ENCODE assay signal across 12 cellular contexts in the genomic region with DNA sequence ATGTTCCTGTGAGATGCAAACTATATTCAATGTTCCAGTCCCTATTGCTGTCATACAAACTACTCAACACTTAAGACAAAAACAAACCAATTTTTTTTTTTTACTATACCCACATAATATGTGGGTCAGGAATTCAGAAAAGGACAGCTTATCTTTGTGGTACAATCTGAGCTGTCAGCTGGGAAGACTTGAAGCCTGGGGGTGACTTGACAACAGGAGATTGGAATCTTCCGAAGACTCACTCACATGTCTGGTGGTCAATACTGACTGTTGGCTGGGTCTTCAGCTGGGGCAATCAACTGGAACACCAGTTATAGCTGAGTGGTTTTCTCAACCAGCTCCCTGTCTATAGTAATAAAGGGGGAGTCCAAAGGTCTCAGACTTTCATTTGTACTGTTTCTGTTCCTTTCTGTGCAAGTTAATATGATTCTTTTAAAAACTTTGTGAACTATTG.
A peak's percentile ranks its signal among the peaks of the same experiment; 100 is the strongest.
DNase-seq lines count a peak whose midpoint lies in the region; ATAC-seq and TF ChIP-seq lines count a peak whose summit lies in the region.
"Had no signal": no experiment of that assay in that cellular context is flagged by ENCODE, and none has a peak within 500 bp of the region (broad histone marks: within the 10 kb centered on the region; RNA-seq: fewer than 3 reads in every experiment).

No MANE protein-coding gene starts in this region.

- no peaks in the 10 kb centered on the region for H3K79me1 ChIP-seq in trophoblast cell (ENCODE audit: low read length)

- no peak overlapping the region for H4K91ac ChIP-seq in trophoblast cell (ENCODE audit: low read depth, low read length)

- H4K8ac ChIP-seq in trophoblast cell (ENCODE audit: low read depth, low read length): no peak overlapping the region

- H3K27me3 ChIP-seq in trophoblast cell (ENCODE audit: insufficient read depth, low read length) (no peaks in the 10 kb centered on the region), testis (no peaks in the 10 kb centered on the region)
- H3K27me3 ChIP-seq: neutrophil had no signal

- no peak overlapping the region for H3K27ac ChIP-seq in trophoblast cell (ENCODE audit: low read depth, low read length)
- H3K27ac ChIP-seq in testis: no peak overlapping the region
- H3K27ac ChIP-seq: neutrophil had no signal

- whole genome bisulfite sequencing in trophoblast cell (ENCODE audit: extremely low coverage, insufficient coverage, insufficient read length): no CpG with 5 or more reads among the region's 1 CpG
- 83 to 94% methylated on average over 1 of the region's 1 CpG for WGBS in testis, 2 donors

- peaks cover 0 to 3% of the 10 kb centered on the region in 2 experiments for H3K4me1 ChIP-seq in trophoblast cell (ENCODE audit: control insufficient read depth in 1 of 2, insufficient read depth in 2 of 2, low read length in 2 of 2)
- peaks cover 20% of the 10 kb centered on the region for H3K4me1 ChIP-seq in testis

- no peak overlapping the region for H4K12ac ChIP-seq in trophoblast cell (ENCODE audit: low read depth, low read length)

- H3K36me3 ChIP-seq in trophoblast cell (ENCODE audit: control insufficient read depth in 1 of 2, insufficient read depth in 2 of 2, low read length in 2 of 2) (no peaks in the 10 kb centered on the region), testis (ENCODE audit: low read depth, missing control alignments) (no peaks in the 10 kb centered on the region)
- H3K36me3 ChIP-seq: neutrophil had no signal

- H3K23ac ChIP-seq in trophoblast cell (ENCODE audit: low read length): no peak overlapping the region

- no peaks in the 10 kb centered on the region for H3K79me2 ChIP-seq in trophoblast cell (ENCODE audit: control insufficient read depth, insufficient read depth, low read length, poor library complexity)

- H3K9ac ChIP-seq in trophoblast cell (ENCODE audit: low read length): no peak overlapping the region

- TF ChIP-seq POLR2A in testis (IDR thresholded peaks at IDR 0.05): no peak

- no peak for TF ChIP-seq CTCF in testis (IDR thresholded peaks at IDR 0.05)

- no peak overlapping the region for H2BK120ac ChIP-seq in trophoblast cell (ENCODE audit: insufficient read depth, low read length, poor library complexity)

- no peak overlapping the region for H2AK5ac ChIP-seq in trophoblast cell (ENCODE audit: low read length)

- intact Hi-C loops in testis (cut with DNase I; ENCODE audit: low total_unique reads): no loop called here

- H2AFZ ChIP-seq in trophoblast cell (ENCODE audit: insufficient read depth, low read length, poor library complexity): no peak overlapping the region

- ATAC-seq in GM18909 (IDR thresholded peaks at IDR 0.05; ENCODE audit: poor library complexity, unreplicated experiment): peak; percentile 90
- ATAC-seq in HG02571 (IDR thresholded peaks at IDR 0.05; ENCODE audit: unreplicated experiment): peak; percentile 87
- ATAC-seq in HG03432 (IDR thresholded peaks at IDR 0.05; ENCODE audit: unreplicated experiment): peak; percentile 93
- ATAC-seq: activated CD4-positive, alpha-beta T cell treated with anti-CD3 and anti-CD28 coated beads for 36 hours; activated naive CD8-positive, alpha-beta T cell treated with anti-CD3 and anti-CD28 coated beads, Interleukin-2, amount 50 U/mL, for 24 hours had no signal

- H2BK5ac ChIP-seq in trophoblast cell (ENCODE audit: low read depth, low read length, poor library complexity): no peak overlapping the region

- no peak overlapping the region for H3K4ac ChIP-seq in trophoblast cell (ENCODE audit: low read depth, low read length)

- H3K18ac ChIP-seq in trophoblast cell (ENCODE audit: low read length): no peak overlapping the region

- no peak overlapping the region for H3K4me2 ChIP-seq in trophoblast cell (ENCODE audit: low read length)

- H3K14ac ChIP-seq in trophoblast cell (ENCODE audit: low read length): no peak overlapping the region

- DNase-seq in trophoblast cell (peak; percentile 11 to 42), NCI-H187 treated with DMSO at 0.1 percent for 48 hours (lab: John Stamatoyannopoulos, UW) (no peak), NCI-H2227 treated with DMSO at 0.1 percent for 48 hours (lab: John Stamatoyannopoulos, UW) (no peak), testis (no peak)
- DNase-seq in activated CD4-positive, alpha-beta T cell treated with anti-CD3 and anti-CD28 coated beads, Interleukin-2, amount 50 U/mL, for 4 hours: no peak
- DNase-seq: activated CD4-positive, alpha-beta T cell treated with anti-CD3 and anti-CD28 coated beads for 36 hours; activated naive CD8-positive, alpha-beta T cell treated with anti-CD3 and anti-CD28 coated beads, Interleukin-2, amount 50 U/mL, for 24 hours; effector memory CD4-positive, alpha-beta T cell had no signal

- H3K9me3 ChIP-seq in trophoblast cell (ENCODE audit: insufficient read depth, low read depth, low read length) (no peaks in the 10 kb centered on the region), testis (no peaks in the 10 kb centered on the region)
- H3K9me3 ChIP-seq: neutrophil had no signal

- H3K4me3 ChIP-seq in trophoblast cell (ENCODE audit: low read depth, low read length): no peak overlapping the region
- H3K4me3 ChIP-seq in testis: no peak overlapping the region

- no peak overlapping the region for H2BK12ac ChIP-seq in trophoblast cell (ENCODE audit: low read length)

Comparison
In these comparisons a context has a peak if more than half of its experiments do, and no peak if none do; other contexts are left out.
1. DNase-seq: peak in trophoblast cell (2 of 2); none in NCI-H187 treated with DMSO at 0.1 percent for 48 hours (single experiment), activated CD4-positive, alpha-beta T cell treated with anti-CD3 and anti-CD28 coated beads, Interleukin-2, amount 50 U/mL, for 4 hours (0 of 2), NCI-H2227 treated with DMSO at 0.1 percent for 48 hours (single experiment) and testis (single experiment).
2. Peak in every context shown above with its lines, with median percentiles within 50 percentile points of each other: ATAC-seq.